Comparison of ENCODE assay signal across 16 cellular contexts in the genomic region with DNA sequence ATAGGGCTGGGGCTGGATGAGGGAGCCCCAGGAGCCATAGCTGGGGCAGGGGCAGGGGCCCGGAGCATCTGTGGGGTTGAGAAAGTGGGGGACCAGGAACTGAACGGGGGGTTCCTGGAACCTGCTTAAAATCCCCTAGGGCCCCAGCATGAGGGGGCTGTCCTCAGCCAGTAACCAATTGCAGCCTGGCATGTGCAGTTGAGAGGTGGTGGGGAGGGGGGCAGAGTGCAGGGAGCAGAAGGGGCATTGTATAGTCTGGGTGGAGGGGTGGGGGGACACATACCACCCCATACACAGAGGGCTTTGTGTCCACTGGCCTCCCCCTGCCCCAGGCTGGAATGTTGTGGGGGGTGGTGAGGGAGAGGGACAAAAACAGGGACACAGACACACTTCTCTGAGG. TPM values are rescaled to one million over a fixed set of nuclear protein-coding genes. Genes with fewer than 3 reads are reported as not detected.
DNase-seq lines count a peak whose midpoint lies in the region; ATAC-seq and TF ChIP-seq lines count a peak whose summit lies in the region.
"Had no signal": no experiment of that assay in that cellular context is flagged by ENCODE, and none has a peak within 500 bp of the region (broad histone marks: within the 10 kb centered on the region; RNA-seq: fewer than 3 reads in every experiment).

A gene (minus strand): TSS at position 101 of the 400 bp plus-strand sequence. CDS start 63 bp downstream, at position 38.

- H4K20me1 ChIP-seq in neural progenitor cell (ENCODE audit: low read depth) = peaks cover 2% of the 10 kb centered on the region

- H3K27me3 Mint-ChIP-seq in dendritic cell treated with granulocyte-macrophage colony-stimulating factor and Interleukin-4, amounts not matched to agents 40 ng/mL and 50 ng/mL, for 4 days = no peaks in the 10 kb centered on the region
- H3K27me3 Mint-ChIP-seq in neural progenitor cell (ENCODE audit: insufficient read depth, low read depth) = peaks cover 10% of the 10 kb centered on the region

- H2AFZ ChIP-seq in neural progenitor cell (replicated peaks) = peak within 1 kb of the TSS; percentile 67

- 20 to 66% (median 45%) methylated on average over 1 to 2 of the region's 2 CpGs for WGBS in heart left ventricle, 4 donors

- H3K36me3 ChIP-seq in left ventricle myocardium inferior (no peaks in the 10 kb centered on the region), heart left ventricle (no peaks in the 10 kb centered on the region), neural progenitor cell (no peaks in the 10 kb centered on the region)

- H3K27ac ChIP-seq in left ventricle myocardium inferior (replicated peaks) (peak within 1 kb of the TSS; percentile 36), heart left ventricle (peak within 1 kb of the TSS in 4 of 12 donors; percentile 13 to 56 (median 28)), neural progenitor cell (no peak within 1 kb of the TSS)
- H3K27ac ChIP-seq: 22Rv1, RWPE1 had no signal

- no peak within 1 kb of the TSS for H3K9ac ChIP-seq in neural progenitor cell

- H3K4me2 ChIP-seq in neural progenitor cell = no peak within 1 kb of the TSS

- TF ChIP-seq CTCF in left ventricle myocardium inferior (IDR thresholded peaks at IDR 0.05; ENCODE audit: borderline replicate concordance) (no peak), heart left ventricle (IDR thresholded peaks at IDR 0.05) (no peak), neural progenitor cell (IDR thresholded peaks at IDR 0.05) (no peak)

- peaks cover 6% of the 10 kb centered on the region for H3K79me2 ChIP-seq in neural progenitor cell (ENCODE audit: low read depth)

- H3K27me3 ChIP-seq in left ventricle myocardium inferior (ENCODE audit: low read depth) = peaks cover 6% of the 10 kb centered on the region
- H3K27me3 ChIP-seq in heart left ventricle = no peaks in the 10 kb centered on the region
- H3K27me3 ChIP-seq in neural progenitor cell = no peaks in the 10 kb centered on the region

- intact Hi-C loops in left ventricle myocardium inferior (cut with micrococcal nuclease) = no loop called here
- intact Hi-C loops in heart left ventricle (cut with DNase I) = loop anchor here in 5 of 10 donors (5.0 to 10.0 kb wide), 5 partner anchors 55 to 85 kb away; a partner anchor contains a TSS
- intact Hi-C loops in dendritic cell treated with granulocyte-macrophage colony-stimulating factor and Interleukin-4, amounts not matched to agents 40 ng/mL and 50 ng/mL, for 4 days (cut with micrococcal nuclease) = loop anchor here (5.0 to 10.0 kb wide), 2 partner anchors 65 to 83 kb away; a partner anchor contains a TSS

- no peak within 1 kb of the TSS for H3K4me3 Mint-ChIP-seq in dendritic cell treated with granulocyte-macrophage colony-stimulating factor and Interleukin-4, amounts not matched to agents 40 ng/mL and 50 ng/mL, for 4 days
- H3K4me3 Mint-ChIP-seq in neural progenitor cell = no peak within 1 kb of the TSS

- DNase-seq in left ventricle myocardium inferior = no peak
- DNase-seq in heart left ventricle = no peak
- no peak for DNase-seq in neural progenitor cell (ENCODE audit: low spot score)
- no peak for DNase-seq in kidney glomerular epithelial cell (lab: John Stamatoyannopoulos, UW)
- no peak for DNase-seq in glomerular visceral epithelial cell (ENCODE audit: extremely low spot score)
- DNase-seq in NCI-H510A (lab: John Stamatoyannopoulos, UW) = no peak
- no peak for DNase-seq in activated CD4-positive, alpha-beta T cell treated with anti-CD3 and anti-CD28 coated beads for 4 hours
- DNase-seq: C1 segment of cervical spinal cord, Karpas-422, NCI-H187, NCI-H510A treated with DMSO at 0.1 percent for 48 hours, NCI-H82, PC-3 had no signal

- no peak for ATAC-seq in heart left ventricle
- ATAC-seq: PC-3 had no signal

- peaks cover 15% of the 10 kb centered on the region for H3K36me3 Mint-ChIP-seq in dendritic cell treated with granulocyte-macrophage colony-stimulating factor and Interleukin-4, amounts not matched to agents 40 ng/mL and 50 ng/mL, for 4 days (ENCODE audit: low read depth)
- H3K36me3 Mint-ChIP-seq in neural progenitor cell = no peaks in the 10 kb centered on the region

- no peak for TF ChIP-seq POLR2A in heart left ventricle (IDR thresholded peaks at IDR 0.05)

- peaks cover 58% of the 10 kb centered on the region for H3K4me1 Mint-ChIP-seq in dendritic cell treated with granulocyte-macrophage colony-stimulating factor and Interleukin-4, amounts not matched to agents 40 ng/mL and 50 ng/mL, for 4 days (ENCODE audit: low read depth)
- peaks cover 16% of the 10 kb centered on the region for H3K4me1 Mint-ChIP-seq in neural progenitor cell

- no peaks in the 10 kb centered on the region for H3K9me3 Mint-ChIP-seq in dendritic cell treated with granulocyte-macrophage colony-stimulating factor and Interleukin-4, amounts not matched to agents 40 ng/mL and 50 ng/mL, for 4 days
- no peaks in the 10 kb centered on the region for H3K9me3 Mint-ChIP-seq in neural progenitor cell

- peaks cover 36% of the 10 kb centered on the region for H3K4me1 ChIP-seq in left ventricle myocardium inferior
- peaks cover 0 to 34% (median 13%) of the 10 kb centered on the region in 12 donors for H3K4me1 ChIP-seq in heart left ventricle
- H3K4me1 ChIP-seq in neural progenitor cell = peaks cover 15% of the 10 kb centered on the region

- H3K9me3 ChIP-seq in left ventricle myocardium inferior (replicated peaks) (no peaks in the 10 kb centered on the region), heart left ventricle (no peaks in the 10 kb centered on the region), neural progenitor cell (ENCODE audit: low read depth) (no peaks in the 10 kb centered on the region)

- peaks cover 22% of the 10 kb centered on the region for H3F3A ChIP-seq in neural progenitor cell (ENCODE audit: low read depth)

- H3K4me3 ChIP-seq in left ventricle myocardium inferior (peak within 1 kb of the TSS; percentile 15), heart left ventricle (peak within 1 kb of the TSS in 1 of 12 donors; percentile 2), neural progenitor cell (no peak within 1 kb of the TSS)

- peak within 1 kb of the TSS; percentile 40 for H3K27ac Mint-ChIP-seq in dendritic cell treated with granulocyte-macrophage colony-stimulating factor and Interleukin-4, amounts not matched to agents 40 ng/mL and 50 ng/mL, for 4 days
- no peak within 1 kb of the TSS for H3K27ac Mint-ChIP-seq in neural progenitor cell

RNA-seq across cellular contexts. Expression of the gene that starts here (rescaled TPM):
- total RNA-seq in left ventricle myocardium inferior (3.5 TPM), heart left ventricle (1 to 10 TPM in 8 of 9 donors, under 1 TPM in 1; 0.90 to 5.6 (median 2.7) TPM), neural progenitor cell (ENCODE audit: low replicate concordance) (1.1 and 2.0 TPM in 2 replicates)
- 1 to 10 TPM; 1.2 to 2.1 TPM for polyA plus RNA-seq in heart left ventricle
